In the genomic region with DNA sequence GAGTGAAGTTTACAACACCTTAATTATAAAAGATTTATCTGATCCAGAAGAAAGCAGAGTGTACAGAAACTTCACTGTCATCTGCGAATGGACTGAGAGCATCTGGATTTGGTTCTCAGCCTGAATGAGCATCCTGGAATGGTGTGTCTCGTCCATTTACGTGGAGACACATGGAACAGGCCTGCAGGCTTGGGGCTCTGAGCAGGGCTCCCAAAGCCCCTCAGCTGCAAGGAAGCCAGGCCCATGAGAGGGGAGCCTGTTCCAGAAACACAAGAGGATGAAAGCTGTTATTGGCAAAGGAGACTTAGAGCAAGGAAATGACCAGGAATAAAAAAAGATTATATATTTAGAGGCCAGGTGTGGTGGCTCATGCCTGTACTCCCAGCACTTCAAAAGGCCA, we compare ENCODE assay signal across 11 cellular contexts. TPM values are rescaled to one million over a fixed set of nuclear protein-coding genes. Genes with fewer than 3 reads are reported as not detected.
DNase-seq lines count a peak whose midpoint lies in the region; ATAC-seq and TF ChIP-seq lines count a peak whose summit lies in the region.
"Had no signal": no experiment of that assay in that cellular context is flagged by ENCODE, and none has a peak within 500 bp of the region (broad histone marks: within the 10 kb centered on the region; RNA-seq: fewer than 3 reads in every experiment).

No MANE protein-coding gene starts in this region.

- TF ChIP-seq POLR2A in spleen (IDR thresholded peaks at IDR 0.05): no peak

- H3K4me3 Mint-ChIP-seq in T-helper 2 cell treated with Interferon-gamma antibody and Interleukin-4, amounts not matched to agents 5 μg/mL and 100 μg/mL, for 36 hours: peak overlapping the region; percentile 84
- H3K4me3 Mint-ChIP-seq in activated naive CD8-positive, alpha-beta T cell treated with anti-CD3 and anti-CD28 coated beads, Interleukin-2, amount 50 U/mL, for 24 hours: peak overlapping the region; percentile 55

- peaks cover 53% of the 10 kb centered on the region for H3K4me1 Mint-ChIP-seq in T-helper 2 cell treated with Interferon-gamma antibody and Interleukin-4, amounts not matched to agents 5 μg/mL and 100 μg/mL, for 36 hours (ENCODE audit: low read depth)
- peaks cover 55% of the 10 kb centered on the region for H3K4me1 Mint-ChIP-seq in activated naive CD8-positive, alpha-beta T cell treated with anti-CD3 and anti-CD28 coated beads, Interleukin-2, amount 50 U/mL, for 24 hours

- no peak for TF ChIP-seq CTCF in spleen (IDR thresholded peaks at IDR 0.05 in 8 of 11, conservative IDR thresholded peaks at IDR 0.05 in 3 of 11)

- peak overlapping the region; percentile 98 for H3K27ac Mint-ChIP-seq in T-helper 2 cell treated with Interferon-gamma antibody and Interleukin-4, amounts not matched to agents 5 μg/mL and 100 μg/mL, for 36 hours
- H3K27ac Mint-ChIP-seq in activated naive CD8-positive, alpha-beta T cell treated with anti-CD3 and anti-CD28 coated beads, Interleukin-2, amount 50 U/mL, for 24 hours: peak overlapping the region; percentile 7

- no peaks in the 10 kb centered on the region for H3K9me3 ChIP-seq in spleen
- H3K9me3 ChIP-seq: suprapubic skin had no signal

- no peaks in the 10 kb centered on the region for H3K27me3 Mint-ChIP-seq in T-helper 2 cell treated with Interferon-gamma antibody and Interleukin-4, amounts not matched to agents 5 μg/mL and 100 μg/mL, for 36 hours (ENCODE audit: low read depth)
- H3K27me3 Mint-ChIP-seq in activated naive CD8-positive, alpha-beta T cell treated with anti-CD3 and anti-CD28 coated beads, Interleukin-2, amount 50 U/mL, for 24 hours: no peaks in the 10 kb centered on the region

- H3K9me3 Mint-ChIP-seq in T-helper 2 cell treated with Interferon-gamma antibody and Interleukin-4, amounts not matched to agents 5 μg/mL and 100 μg/mL, for 36 hours: peaks cover under 1% of the 10 kb centered on the region
- H3K9me3 Mint-ChIP-seq in activated naive CD8-positive, alpha-beta T cell treated with anti-CD3 and anti-CD28 coated beads, Interleukin-2, amount 50 U/mL, for 24 hours: no peaks in the 10 kb centered on the region

- WGBS in spleen, 5 donors: 82 to 85% (median 83%) methylated on average over 3 of the region's 3 CpGs

- no peak for DNase-seq in T-helper 2 cell treated with Interferon-gamma antibody and Interleukin-4, amounts not matched to agents 5 μg/mL and 100 μg/mL, for 36 hours (ENCODE audit: low spot score)
- DNase-seq in T-helper 2 cell: no peak
- DNase-seq in NCI-H69 (lab: John Stamatoyannopoulos, UW): peak; percentile 41
- DNase-seq in activated naive CD8-positive, alpha-beta T cell treated with anti-CD3 and anti-CD28 coated beads, Interleukin-2, amount 50 U/mL, for 24 hours: no peak
- peak; percentile 48 for DNase-seq in spleen
- DNase-seq in stimulated activated CD4-positive, alpha-beta T cell treated with anti-CD3 and anti-CD28 coated beads, Interleukin-4, amount 100 ng/mL, for 24 hours: no peak
- no peak for DNase-seq in NCI-H2196 treated with DMSO at 0.1 percent for 48 hours (lab: John Stamatoyannopoulos, UW; ENCODE audit: unreplicated experiment)
- DNase-seq: cerebellar nuclear complex, occipital lobe had no signal

- no peak overlapping the region for H3K4me3 ChIP-seq in spleen

- peaks cover 0 to 12% (median 0%) of the 10 kb centered on the region in 7 donors for H3K27me3 ChIP-seq in spleen (replicated peaks in 1 of 7)
- H3K27me3 ChIP-seq: suprapubic skin had no signal

- H3K4me1 ChIP-seq in spleen: peaks cover 12 to 54% (median 45%) of the 10 kb centered on the region in 6 donors

- intact Hi-C loops in spleen (cut with DNase I; ENCODE audit: low total_unique reads): no loop called here

- H3K27ac ChIP-seq in spleen: peak overlapping the region in 6 of 8 donors; percentile 4 to 85 (median 77)
- H3K27ac ChIP-seq: suprapubic skin had no signal

- H3K36me3 Mint-ChIP-seq in T-helper 2 cell treated with Interferon-gamma antibody and Interleukin-4, amounts not matched to agents 5 μg/mL and 100 μg/mL, for 36 hours (ENCODE audit: low read depth): peaks cover 43% of the 10 kb centered on the region
- peaks cover 27% of the 10 kb centered on the region for H3K36me3 Mint-ChIP-seq in activated naive CD8-positive, alpha-beta T cell treated with anti-CD3 and anti-CD28 coated beads, Interleukin-2, amount 50 U/mL, for 24 hours (ENCODE audit: low read depth)

- ATAC-seq in activated naive CD8-positive, alpha-beta T cell treated with anti-CD3 and anti-CD28 coated beads, Interleukin-2, amount 50 U/mL, for 24 hours: no peak
- ATAC-seq in GM19328 (IDR thresholded peaks at IDR 0.05; ENCODE audit: unreplicated experiment): no peak

- H3K36me3 ChIP-seq in spleen: peaks cover 0 to 52% (median 45%) of the 10 kb centered on the region in 6 donors

RNA-seq across cellular contexts. Expression of a gene that starts 22.1 kb away (rescaled TPM):
- 1 to 10 TPM in 2 of 7 donors, under 1 TPM in 3, not detected in 2; 0.16 to 5.3 (median 0.43) TPM for total RNA-seq in spleen
- under 1 TPM; 0.09 to 0.53 (median 0.19) TPM for polyA plus RNA-seq in spleen
- total RNA-seq: occipital lobe, suprapubic skin had no signal

RNA-seq across cellular contexts. Expression of a gene that starts 28.0 kb away (rescaled TPM):
- total RNA-seq in spleen: 100 to 1,000 TPM in 3 of 7 donors, 10 to 100 TPM in 4; 87.2 to 118 (median 99.9) TPM
- 10 to 100 TPM; 39.7 to 55.6 (median 45.1) TPM for polyA plus RNA-seq in spleen

Comparison
In these comparisons a context has a peak if more than half of its experiments do, and no peak if none do; other contexts are left out.
1. DNase-seq: peak in NCI-H69 (single experiment) and spleen (single experiment); none in T-helper 2 cell treated with Interferon-gamma antibody and Interleukin-4, amounts not matched to agents 5 μg/mL and 100 μg/mL, for 36 hours (single experiment), T-helper 2 cell (0 of 5), activated naive CD8-positive, alpha-beta T cell treated with anti-CD3 and anti-CD28 coated beads, Interleukin-2, amount 50 U/mL, for 24 hours (single experiment), stimulated activated CD4-positive, alpha-beta T cell treated with anti-CD3 and anti-CD28 coated beads, Interleukin-4, amount 100 ng/mL, for 24 hours (single experiment) and NCI-H2196 treated with DMSO at 0.1 percent for 48 hours (single experiment).